In the genomic region with DNA sequence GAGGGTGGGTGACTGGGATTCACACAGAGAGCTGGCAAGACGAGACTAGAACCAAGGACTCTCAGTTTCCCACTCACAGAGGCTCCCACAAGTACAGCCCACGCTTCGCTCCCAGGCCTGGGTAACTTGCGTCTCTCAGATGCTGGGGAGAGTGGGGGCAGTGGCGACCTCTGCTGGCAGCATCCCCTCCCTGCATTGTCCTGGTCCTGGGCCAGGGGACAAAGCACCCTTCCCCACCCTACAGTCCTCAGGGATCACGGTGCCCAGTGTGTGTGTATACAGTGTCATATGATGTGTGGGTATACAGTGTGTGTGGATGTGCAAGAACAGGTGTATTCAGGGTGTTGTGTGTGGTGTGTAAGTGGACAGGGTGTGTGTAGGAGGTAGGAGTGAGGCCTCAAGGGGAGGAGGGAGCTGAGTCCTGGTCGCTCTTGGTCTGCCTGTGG, we compare ENCODE assay signal across 8 cellular contexts. TPM values are rescaled to one million over a fixed set of nuclear protein-coding genes. Genes with fewer than 3 reads are reported as not detected.
DNase-seq lines count a peak whose midpoint lies in the region; ATAC-seq and TF ChIP-seq lines count a peak whose summit lies in the region.

No MANE protein-coding gene starts in this region.

- no peaks in the 10 kb centered on the region for H3K9me3 Mint-ChIP-seq in activated naive CD4-positive, alpha-beta T cell treated with anti-CD3 and anti-CD28 coated beads, Interleukin-2, amount 50 U/mL, for 24 hours

- no peaks in the 10 kb centered on the region for H3K9me3 ChIP-seq in PC-9 (ENCODE audit: insufficient read depth, low read depth)

- TF ChIP-seq CTCF in PC-9 (conservative IDR thresholded peaks at IDR 0.05) = peak; percentile 81

- no peaks in the 10 kb centered on the region for H4K20me1 ChIP-seq in PC-9 (ENCODE audit: insufficient read depth)

- CTCF ChIA-PET in PC-9 (lab: Charles Lee) = interaction anchor here (0.7 kb wide), 1 partner anchor 29 kb away, joined by 4 read pairs; no protein-coding TSS in a partner anchor

- no peak overlapping the region for H2AFZ ChIP-seq in PC-9

- no peak overlapping the region for H3K4me3 ChIP-seq in PC-9

- H3K27me3 Mint-ChIP-seq in activated naive CD4-positive, alpha-beta T cell treated with anti-CD3 and anti-CD28 coated beads, Interleukin-2, amount 50 U/mL, for 24 hours = no peaks in the 10 kb centered on the region

- H3K4me1 Mint-ChIP-seq in activated naive CD4-positive, alpha-beta T cell treated with anti-CD3 and anti-CD28 coated beads, Interleukin-2, amount 50 U/mL, for 24 hours = peaks cover 31% of the 10 kb centered on the region

- no TSS peak for BruUV-seq in PC-9 (replicated peaks; lab: Mats Ljungman, UMichigan)

- H3K36me3 Mint-ChIP-seq in activated naive CD4-positive, alpha-beta T cell treated with anti-CD3 and anti-CD28 coated beads, Interleukin-2, amount 50 U/mL, for 24 hours = no peaks in the 10 kb centered on the region

- H3K27ac ChIP-seq in PC-9 = no peak overlapping the region

- H3K36me3 ChIP-seq in PC-9 (ENCODE audit: low read depth) = no peaks in the 10 kb centered on the region

- H3K4me2 ChIP-seq in PC-9 = no peak overlapping the region

- peak overlapping the region; percentile 41 for H3K27ac Mint-ChIP-seq in activated naive CD4-positive, alpha-beta T cell treated with anti-CD3 and anti-CD28 coated beads, Interleukin-2, amount 50 U/mL, for 24 hours

- no peaks in the 10 kb centered on the region for H3K9me2 ChIP-seq in PC-9 (ENCODE audit: insufficient read depth)

- DNase-seq in SIG-M5 treated with dmso at 0.1 percent for 504 hours (lab: John Stamatoyannopoulos, UW; ENCODE audit: unreplicated experiment) (peak; percentile 16), SIG-M5 (lab: John Stamatoyannopoulos, UW) (no peak), PC-9 (peak in 1 of 2 experiments; percentile 48), Right ventricle myocardium inferior (ENCODE audit: missing footprints) (peak; percentile 81), pons (ENCODE audit: low spot score) (peak; percentile 78)

- H3F3A ChIP-seq in PC-9 (ENCODE audit: insufficient read depth, low read depth) = no peaks in the 10 kb centered on the region; the same call in 1 of the 2 replicates

- POLR2A ChIA-PET in PC-9 (lab: Charles Lee; ENCODE audit: unreplicated experiment) = interaction anchor here (0.6 kb wide), 1 partner anchor 107 kb away, joined by 3 read pairs; no protein-coding TSS in a partner anchor

- H3K4me1 ChIP-seq in PC-9 (replicated peaks; ENCODE audit: insufficient read depth) = no peaks in the 10 kb centered on the region

- ATAC-seq in Right ventricle myocardium inferior (peak; percentile 38), GM21423 (IDR thresholded peaks at IDR 0.05; ENCODE audit: unreplicated experiment) (no peak), HG03469 (IDR thresholded peaks at IDR 0.05; ENCODE audit: unreplicated experiment) (no peak)

- intact Hi-C loops in PC-9 (cut with micrococcal nuclease; ENCODE audit: unreplicated experiment) (loop anchor here (1.0 to 10.0 kb wide), 4 partner anchors 29 to 654 kb away; a partner anchor contains a TSS), Right ventricle myocardium inferior (cut with DNase I) (loop anchor here (1.0 to 10.0 kb wide), 3 partner anchors 29 to 471 kb away; no protein-coding TSS in a partner anchor)

- H3K79me2 ChIP-seq in PC-9 (ENCODE audit: low read depth) = no peaks in the 10 kb centered on the region

- no peaks in the 10 kb centered on the region for H3K27me3 ChIP-seq in PC-9 (ENCODE audit: insufficient read depth, low read depth)

- no peak overlapping the region for H3K4me3 Mint-ChIP-seq in activated naive CD4-positive, alpha-beta T cell treated with anti-CD3 and anti-CD28 coated beads, Interleukin-2, amount 50 U/mL, for 24 hours

RNA-seq across cellular contexts. Expression of a gene that starts 12.8 kb away (rescaled TPM):
- total RNA-seq in PC-9 (2021) (14.1 and 14.7 TPM in 2 replicates), Right ventricle myocardium inferior (4.4 TPM)

RNA-seq across cellular contexts. Expression of a gene that starts 26.0 kb away (rescaled TPM):
- 13.5 and 19.4 TPM in 2 replicates for total RNA-seq in PC-9 (2021)
- 10.7 TPM for total RNA-seq in Right ventricle myocardium inferior

RNA-seq across cellular contexts. Expression of a gene that starts 35.6 kb away (rescaled TPM):
- total RNA-seq in PC-9 (2021) (0.35 and 0.45 TPM in 2 replicates), Right ventricle myocardium inferior (0.08 TPM)
